In genomic region chrX:39144965-39145364, GRCh38 we compare ENCODE assay signal across 15 cellular contexts.
A peak's percentile ranks its signal among the peaks of the same experiment; 100 is the strongest.
DNase-seq lines count a peak whose midpoint lies in the region; ATAC-seq and TF ChIP-seq lines count a peak whose summit lies in the region.
"Had no signal": no experiment of that assay in that cellular context is flagged by ENCODE, and none has a peak within 500 bp of the region (broad histone marks: within the 10 kb centered on the region; RNA-seq: fewer than 3 reads in every experiment).

No MANE protein-coding gene starts in this region.

- H3K4me1 ChIP-seq in upper lobe of left lung = peaks cover 0 to 6% (median 0%) of the 10 kb centered on the region in 4 donors
- H3K4me1 ChIP-seq: left ventricle myocardium inferior, thyroid gland had no signal

- no peaks in the 10 kb centered on the region for H3K27me3 ChIP-seq in upper lobe of left lung
- H3K27me3 ChIP-seq: thyroid gland had no signal

- H3K36me3 ChIP-seq in upper lobe of left lung = no peaks in the 10 kb centered on the region
- H3K36me3 ChIP-seq: left ventricle myocardium inferior, thyroid gland had no signal

- POLR2A ChIA-PET in activated CD4-positive, alpha-beta memory T cell treated with anti-CD3 and anti-CD28 coated beads for 36 hours (lab: Charles Lee) = no interaction called here

- no peaks in the 10 kb centered on the region for H3K36me3 Mint-ChIP-seq in activated CD4-positive, alpha-beta memory T cell treated with anti-CD3 and anti-CD28 coated beads for 36 hours

- H3K4me3 Mint-ChIP-seq in activated CD4-positive, alpha-beta memory T cell treated with anti-CD3 and anti-CD28 coated beads for 36 hours = no peak overlapping the region
- H3K4me3 Mint-ChIP-seq: central memory CD8-positive, alpha-beta T cell; T-helper 1 cell treated with Interleukin-12 subunit alpha and Interleukin-12 subunit beta and Interleukin-4 antibody, amounts not matched to agents 30 μg/mL and 1 μg/mL, for 36 hours had no signal

- DNase-seq in NCI-H2171 treated with DMSO at 0.1 percent for 48 hours (lab: John Stamatoyannopoulos, UW) (peak; percentile 20), NCI-H2171 (lab: John Stamatoyannopoulos, UW) (no peak), NOMO-1 treated with dmso at 0.1 percent for 144 hours (lab: John Stamatoyannopoulos, UW; ENCODE audit: unreplicated experiment) (peak; percentile 90), upper lobe of left lung (no peak), G401 (ENCODE audit: low spot score) (no peak), activated gamma-delta T cell (lab: John Stamatoyannopoulos, UW) (no peak)
- DNase-seq in activated CD4-positive, alpha-beta memory T cell treated with anti-CD3 and anti-CD28 coated beads for 36 hours = no peak
- DNase-seq: left ventricle myocardium inferior; NCI-H446 treated with DMSO at 0.1 percent for 48 hours; stimulated activated CD4-positive, alpha-beta T cell treated with anti-CD3 and anti-CD28 coated beads, Interleukin-4, amount 100 ng/mL, for 4 hours; thyroid gland had no signal

- H3K27ac Mint-ChIP-seq in activated CD4-positive, alpha-beta memory T cell treated with anti-CD3 and anti-CD28 coated beads for 36 hours = no peak overlapping the region
- H3K27ac Mint-ChIP-seq: T-helper 1 cell treated with Interleukin-12 subunit alpha and Interleukin-12 subunit beta and Interleukin-4 antibody, amounts not matched to agents 30 μg/mL and 1 μg/mL, for 36 hours had no signal

- CTCF ChIA-PET in activated CD4-positive, alpha-beta memory T cell treated with anti-CD3 and anti-CD28 coated beads for 36 hours (lab: Charles Lee) = no interaction called here

- peak overlapping the region in 1 of 4 donors; percentile 32 for H3K27ac ChIP-seq in upper lobe of left lung
- H3K27ac ChIP-seq: 22Rv1, left ventricle myocardium inferior, thyroid gland had no signal

- no peaks in the 10 kb centered on the region for H3K9me3 Mint-ChIP-seq in activated CD4-positive, alpha-beta memory T cell treated with anti-CD3 and anti-CD28 coated beads for 36 hours
- H3K9me3 Mint-ChIP-seq: central memory CD8-positive, alpha-beta T cell; T-helper 1 cell treated with Interleukin-12 subunit alpha and Interleukin-12 subunit beta and Interleukin-4 antibody, amounts not matched to agents 30 μg/mL and 1 μg/mL, for 36 hours had no signal

- no peak for TF ChIP-seq CTCF in upper lobe of left lung (IDR thresholded peaks at IDR 0.05)

- H3K27me3 Mint-ChIP-seq in activated CD4-positive, alpha-beta memory T cell treated with anti-CD3 and anti-CD28 coated beads for 36 hours = no peaks in the 10 kb centered on the region
- H3K27me3 Mint-ChIP-seq: central memory CD8-positive, alpha-beta T cell had no signal

- H3K4me1 Mint-ChIP-seq in activated CD4-positive, alpha-beta memory T cell treated with anti-CD3 and anti-CD28 coated beads for 36 hours (ENCODE audit: low read depth) = no peaks in the 10 kb centered on the region
- H3K4me1 Mint-ChIP-seq: central memory CD8-positive, alpha-beta T cell had no signal

- in situ Hi-C loops in G401 (cut with HindIII; ENCODE audit: low sequenced_read_pairs) = no loop called here

- 55 to 56% methylated on average over 6 to 7 of the region's 7 CpGs for WGBS in upper lobe of left lung, 2 donors

- TF ChIP-seq POLR2A in upper lobe of left lung (IDR thresholded peaks at IDR 0.05) = no peak

- intact Hi-C loops in activated CD4-positive, alpha-beta memory T cell treated with anti-CD3 and anti-CD28 coated beads for 36 hours (cut with micrococcal nuclease) = loop anchor here (5.0 kb wide), 1 partner anchor 378 kb away; no protein-coding TSS in a partner anchor

- ATAC-seq in HG02884 (IDR thresholded peaks at IDR 0.05; ENCODE audit: unreplicated experiment) (peak; percentile 77), upper lobe of left lung (ENCODE audit: low FRiP score in 2 of 2) (peak; percentile 17 to 61)

- no peaks in the 10 kb centered on the region for H3K9me3 ChIP-seq in upper lobe of left lung
- H3K9me3 ChIP-seq: left ventricle myocardium inferior, thyroid gland had no signal

- no peak overlapping the region for H3K4me3 ChIP-seq in upper lobe of left lung
- H3K4me3 ChIP-seq: left ventricle myocardium inferior, thyroid gland had no signal

- no peak for TF ChIP-seq EP300 in upper lobe of left lung (IDR thresholded peaks at IDR 0.05)

Comparison
In these comparisons a context has a peak if more than half of its experiments do, and no peak if none do; other contexts are left out.
1. DNase-seq: peak in NCI-H2171 treated with DMSO at 0.1 percent for 48 hours (single experiment) and NOMO-1 treated with dmso at 0.1 percent for 144 hours (single experiment); none in NCI-H2171 (single experiment), upper lobe of left lung (0 of 2), G401 (single experiment), activated gamma-delta T cell (single experiment) and activated CD4-positive, alpha-beta memory T cell treated with anti-CD3 and anti-CD28 coated beads for 36 hours (single experiment).